ENCODE assay signal across 22 cellular contexts in genomic region chr10:71644307-71645180, GRCh38.
DNase-seq lines count a peak whose midpoint lies in the region; ATAC-seq and TF ChIP-seq lines count a peak whose summit lies in the region.
"Had no signal": no experiment of that assay in that cellular context is flagged by ENCODE, and none has a peak within 500 bp of the region (broad histone marks: within the 10 kb centered on the region; RNA-seq: fewer than 3 reads in every experiment).

No MANE protein-coding gene starts in this region.

- no peak overlapping the region for H4K91ac ChIP-seq in neuronal stem cell (ENCODE audit: low read depth, low read length, poor library complexity)

- H3K36me3 ChIP-seq in neuronal stem cell (replicated peaks in 1 of 2; ENCODE audit: control insufficient read depth in 2 of 2, insufficient read depth in 2 of 2, low read length in 2 of 2), result no peaks in the 10 kb centered on the region
- H3K36me3 ChIP-seq in naive thymus-derived CD4-positive, alpha-beta T cell (ENCODE audit: control insufficient read depth in 2 of 3, insufficient read depth in 3 of 3, low read length in 3 of 3), result no peaks in the 10 kb centered on the region
- H3K36me3 ChIP-seq: SJCRH30 had no signal

- H2BK12ac ChIP-seq in neuronal stem cell (ENCODE audit: low read length), result peak overlapping the region; percentile 23

- no peaks in the 10 kb centered on the region for H3K9me3 ChIP-seq in neuronal stem cell (replicated peaks in 1 of 2; ENCODE audit: control insufficient read depth in 2 of 2, insufficient read depth in 1 of 2, low read depth in 1 of 2, low read length in 2 of 2)
- H3K9me3 ChIP-seq in naive thymus-derived CD4-positive, alpha-beta T cell (ENCODE audit: control insufficient read depth in 2 of 3, low read length in 3 of 3), result no peaks in the 10 kb centered on the region
- H3K9me3 ChIP-seq: SJCRH30 had no signal

- H3K9me3 Mint-ChIP-seq in activated CD4-positive, alpha-beta T cell treated with anti-CD3 and anti-CD28 coated beads for 36 hours (ENCODE audit: low read depth), result no peaks in the 10 kb centered on the region
- no peaks in the 10 kb centered on the region for H3K9me3 Mint-ChIP-seq in naive thymus-derived CD4-positive, alpha-beta T cell
- H3K9me3 Mint-ChIP-seq: activated naive CD4-positive, alpha-beta T cell treated with anti-CD3 and anti-CD28 coated beads, Interleukin-2, amount 50 U/mL, for 72 hours; T-helper 1 cell treated with Interleukin-12 subunit alpha and Interleukin-12 subunit beta and Interleukin-4 antibody, amounts not matched to agents 30 μg/mL and 1 μg/mL, for 36 hours had no signal

- no peak overlapping the region for H3K9ac ChIP-seq in neuronal stem cell (ENCODE audit: low read depth, low read length, poor library complexity)

- H3K27me3 Mint-ChIP-seq in activated CD4-positive, alpha-beta T cell treated with anti-CD3 and anti-CD28 coated beads for 36 hours, result no peaks in the 10 kb centered on the region
- no peaks in the 10 kb centered on the region for H3K27me3 Mint-ChIP-seq in naive thymus-derived CD4-positive, alpha-beta T cell

- POLR2A ChIA-PET in activated CD4-positive, alpha-beta T cell treated with anti-CD3 and anti-CD28 coated beads for 36 hours (lab: Charles Lee), result no interaction called here
- POLR2A ChIA-PET in naive thymus-derived CD4-positive, alpha-beta T cell (lab: Charles Lee), result no interaction called here

- no peak overlapping the region for H2BK120ac ChIP-seq in neuronal stem cell (ENCODE audit: low read depth, low read length)

- WGBS in neuronal stem cell (ENCODE audit: extremely low coverage in 2 of 2, insufficient read length in 2 of 2, insufficient replicate concordance in 1 of 2), 2 donors, result no CpG with 5 or more reads among the region's 6 CpGs

- TF ChIP-seq CTCF in GM20000 (IDR thresholded peaks at IDR 0.05; ENCODE audit: extremely low read depth, missing control alignments), result no peak

- H2AFZ ChIP-seq in neuronal stem cell (ENCODE audit: low read length), result no peak overlapping the region

- H3K4me3 ChIP-seq in neuronal stem cell (ENCODE audit: low read length in 2 of 2), result peak overlapping the region in 1 of 2 donors; percentile 11
- H3K4me3 ChIP-seq in naive thymus-derived CD4-positive, alpha-beta T cell (ENCODE audit: low read length), result no peak overlapping the region
- H3K4me3 ChIP-seq: SJCRH30 had no signal

- CTCF ChIA-PET in activated CD4-positive, alpha-beta T cell treated with anti-CD3 and anti-CD28 coated beads for 36 hours (lab: Charles Lee), result no interaction called here
- CTCF ChIA-PET in naive thymus-derived CD4-positive, alpha-beta T cell (lab: Charles Lee), result no interaction called here

- H3K4me2 ChIP-seq in neuronal stem cell (ENCODE audit: insufficient read depth, low read length, poor library complexity, severe bottlenecking), result no peak overlapping the region

- peaks cover 0 to 11% (median 0%) of the 10 kb centered on the region in 3 experiments for H3K27me3 ChIP-seq in neuronal stem cell (ENCODE audit: control insufficient read depth in 3 of 3, insufficient read depth in 3 of 3, low read depth in 1 of 3, low read length in 3 of 3)
- H3K27me3 ChIP-seq in naive thymus-derived CD4-positive, alpha-beta T cell (ENCODE audit: control insufficient read depth in 2 of 2, insufficient read depth in 2 of 2, low read length in 2 of 2), result no peaks in the 10 kb centered on the region
- H3K27me3 ChIP-seq: SJCRH30 had no signal

- no peaks in the 10 kb centered on the region for H3K36me3 Mint-ChIP-seq in activated CD4-positive, alpha-beta T cell treated with anti-CD3 and anti-CD28 coated beads for 36 hours (ENCODE audit: low read depth)
- H3K36me3 Mint-ChIP-seq in naive thymus-derived CD4-positive, alpha-beta T cell, result no peaks in the 10 kb centered on the region
- H3K36me3 Mint-ChIP-seq: activated naive CD4-positive, alpha-beta T cell treated with anti-CD3 and anti-CD28 coated beads, Interleukin-2, amount 50 U/mL, for 72 hours had no signal

- H3K27ac Mint-ChIP-seq in activated CD4-positive, alpha-beta T cell treated with anti-CD3 and anti-CD28 coated beads for 36 hours, result no peak overlapping the region
- no peak overlapping the region for H3K27ac Mint-ChIP-seq in naive thymus-derived CD4-positive, alpha-beta T cell
- H3K27ac Mint-ChIP-seq: activated naive CD4-positive, alpha-beta T cell treated with anti-CD3 and anti-CD28 coated beads, Interleukin-2, amount 50 U/mL, for 72 hours; T-helper 1 cell treated with Interleukin-12 subunit alpha and Interleukin-12 subunit beta and Interleukin-4 antibody, amounts not matched to agents 30 μg/mL and 1 μg/mL, for 36 hours had no signal

- H3K4ac ChIP-seq in neuronal stem cell (ENCODE audit: low read length), result no peak overlapping the region

- H3K4me1 ChIP-seq in neuronal stem cell (ENCODE audit: control insufficient read depth in 2 of 2, insufficient read depth in 1 of 2, low read depth in 1 of 2, low read length in 2 of 2), result peaks cover 0 to 4% of the 10 kb centered on the region in 2 donors
- H3K4me1 ChIP-seq in naive thymus-derived CD4-positive, alpha-beta T cell (ENCODE audit: control insufficient read depth in 2 of 2, insufficient read depth in 2 of 2, low read length in 2 of 2), result no peaks in the 10 kb centered on the region

- H3K4me1 Mint-ChIP-seq in activated CD4-positive, alpha-beta T cell treated with anti-CD3 and anti-CD28 coated beads for 36 hours, result no peaks in the 10 kb centered on the region
- H3K4me1 Mint-ChIP-seq in naive thymus-derived CD4-positive, alpha-beta T cell, result no peaks in the 10 kb centered on the region

- H3K79me1 ChIP-seq in neuronal stem cell (ENCODE audit: low read depth, low read length), result no peaks in the 10 kb centered on the region

- no peak overlapping the region for H3K23ac ChIP-seq in neuronal stem cell (ENCODE audit: low read depth, low read length, poor library complexity)

- peak overlapping the region; percentile 69 for H2AK5ac ChIP-seq in neuronal stem cell (ENCODE audit: low read depth, low read length)

- peak; percentile 68 for ATAC-seq in activated CD4-positive, alpha-beta T cell treated with anti-CD3 and anti-CD28 coated beads for 36 hours
- ATAC-seq in HG03432 (IDR thresholded peaks at IDR 0.05; ENCODE audit: unreplicated experiment), result peak; percentile 70
- ATAC-seq in naive thymus-derived CD4-positive, alpha-beta T cell, result no peak
- ATAC-seq: HCT116, Panc1 had no signal

- no peak for DNase-seq in activated CD4-positive, alpha-beta T cell treated with anti-CD3 and anti-CD28 coated beads for 36 hours
- no peak for DNase-seq in activated CD4-positive, alpha-beta T cell treated with anti-CD3 and anti-CD28 coated beads, Interleukin-2, amount 50 U/mL, for 1 hour
- DNase-seq in GM20000 (ENCODE audit: low spot score) (peak; percentile 60), neuronal stem cell (ENCODE audit: low spot score) (no peak), head of caudate nucleus (no peak), NCI-H2081 treated with DMSO at 0.1 percent for 48 hours (lab: John Stamatoyannopoulos, UW) (no peak)
- DNase-seq in naive thymus-derived CD4-positive, alpha-beta T cell, result no peak
- DNase-seq: activated T-cell treated with anti-CD3 and anti-CD28 coated beads for 4 hours; effector CD8-positive, alpha-beta T cell; EL; foreskin melanocyte; hypothalamus; NCI-H1694 treated with DMSO at 0.1 percent for 48 hours; NCI-H226; stimulated activated CD4-positive, alpha-beta T cell treated with anti-CD3 and anti-CD28 coated beads, Interleukin-4, amount 100 ng/mL, for 4 hours had no signal

- intact Hi-C loops in activated CD4-positive, alpha-beta T cell treated with anti-CD3 and anti-CD28 coated beads for 36 hours (cut with DNase I, micrococcal nuclease), result no loop called here
- intact Hi-C loops in head of caudate nucleus (cut with DNase I), result no loop called here
- intact Hi-C loops in naive thymus-derived CD4-positive, alpha-beta T cell (cut with micrococcal nuclease), result no loop called here

- no peak overlapping the region for H3K14ac ChIP-seq in neuronal stem cell (ENCODE audit: low read length)

- H3K27ac ChIP-seq in neuronal stem cell (replicated peaks; ENCODE audit: low read length), result no peak overlapping the region
- H3K27ac ChIP-seq in naive thymus-derived CD4-positive, alpha-beta T cell (ENCODE audit: low read depth, low read length), result no peak overlapping the region
- H3K27ac ChIP-seq: 22Rv1, SJCRH30 had no signal

- H3K4me3 Mint-ChIP-seq in activated CD4-positive, alpha-beta T cell treated with anti-CD3 and anti-CD28 coated beads for 36 hours, result no peak overlapping the region
- H3K4me3 Mint-ChIP-seq in naive thymus-derived CD4-positive, alpha-beta T cell, result no peak overlapping the region
- H3K4me3 Mint-ChIP-seq: T-helper 1 cell treated with Interleukin-12 subunit alpha and Interleukin-12 subunit beta and Interleukin-4 antibody, amounts not matched to agents 30 μg/mL and 1 μg/mL, for 36 hours had no signal

- no peak overlapping the region for H2BK5ac ChIP-seq in neuronal stem cell (ENCODE audit: low read length)

- H4K8ac ChIP-seq in neuronal stem cell (ENCODE audit: low read depth, low read length), result no peak overlapping the region

- H3K18ac ChIP-seq in neuronal stem cell (ENCODE audit: low read length), result peak overlapping the region; percentile 58

- peak overlapping the region; percentile 62 for H2BK15ac ChIP-seq in neuronal stem cell (ENCODE audit: low read length)
